Comparison of ENCODE assay signal across 27 cellular contexts in the genomic region with DNA sequence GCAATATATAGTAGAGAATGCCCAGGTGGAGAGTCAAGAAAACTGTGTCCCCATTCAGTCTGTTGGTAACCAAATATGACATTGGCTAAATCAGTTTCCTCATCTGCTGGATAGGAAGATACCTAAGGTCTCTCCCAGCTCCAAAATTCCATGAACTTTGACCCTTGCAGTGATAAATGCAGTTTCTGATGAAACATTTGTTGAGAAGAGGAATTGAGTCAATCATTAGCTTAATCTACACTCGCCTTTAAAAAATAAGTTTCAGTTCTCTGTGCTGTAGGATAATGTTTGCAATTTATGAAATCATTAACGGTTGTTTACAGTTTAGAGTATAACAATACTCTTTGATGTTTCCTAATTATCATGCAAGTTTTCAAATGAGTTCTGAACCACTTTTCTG. TPM values are rescaled to one million over a fixed set of nuclear protein-coding genes. Genes with fewer than 3 reads are reported as not detected.
DNase-seq lines count a peak whose midpoint lies in the region; ATAC-seq and TF ChIP-seq lines count a peak whose summit lies in the region.
"Had no signal": no experiment of that assay in that cellular context is flagged by ENCODE, and none has a peak within 500 bp of the region (broad histone marks: within the 10 kb centered on the region; RNA-seq: fewer than 3 reads in every experiment).

No MANE protein-coding gene starts in this region.

- no peaks in the 10 kb centered on the region for H3K36me3 ChIP-seq in OCI-LY3 (replicated peaks; ENCODE audit: low read depth, low read length)
- H3K36me3 ChIP-seq: BLaER1, esophagus muscularis mucosa, gastrocnemius medialis, MG63 had no signal

- 0 out of 2 replicates have a peak overlapping the region, but pooled peaks have one; percentile 22 for H3K4me3 ChIP-seq in OCI-LY3 (ENCODE audit: low read length)
- H3K4me3 ChIP-seq: BLaER1, body of pancreas, esophagus muscularis mucosa, gastrocnemius medialis, GM23338, MG63 had no signal

- no peak overlapping the region for H2AFZ ChIP-seq in OCI-LY3 (ENCODE audit: low read depth, low read length)
- H2AFZ ChIP-seq: GM23338 had no signal

- H3K4me2 ChIP-seq in OCI-LY3 (ENCODE audit: low read length) = peak overlapping the region; percentile 65
- H3K4me2 ChIP-seq: BLaER1, GM23338 had no signal

- peaks cover 13% of the 10 kb centered on the region for H3K4me1 ChIP-seq in OCI-LY3 (ENCODE audit: low read length)
- H3K4me1 ChIP-seq: BLaER1, body of pancreas, esophagus muscularis mucosa, gastrocnemius medialis had no signal

- H3K27ac ChIP-seq in OCI-LY3 (ENCODE audit: low read length) = no peak overlapping the region
- H3K27ac ChIP-seq: BLaER1, body of pancreas, esophagus muscularis mucosa, gastrocnemius medialis, VCaP had no signal

- no peaks in the 10 kb centered on the region for H4K20me1 ChIP-seq in OCI-LY3 (ENCODE audit: insufficient read depth, low read length)
- H4K20me1 ChIP-seq: BLaER1 had no signal

- DNase-seq in CD1c-positive myeloid dendritic cell (ENCODE audit: extremely low spot score) (peak; percentile 13), left cardiac atrium (no peak), NCI-H748 (lab: John Stamatoyannopoulos, UW; ENCODE audit: unreplicated experiment) (no peak), iPS-NIHi7 (ENCODE audit: extremely low spot score) (no peak), posterior vena cava (ENCODE audit: low spot score) (no peak)
- DNase-seq: 8988T; activated CD8-positive, alpha-beta memory T cell treated with anti-CD3 and anti-CD28 coated beads, Interleukin-2, amount 50 U/mL, for 48 hours; activated effector memory CD4-positive, alpha-beta T cell treated with Interleukin-2 at 50 U/mL for 16 hours; activated naive CD8-positive, alpha-beta T cell treated with anti-CD3 and anti-CD28 coated beads, Interleukin-2, amount 50 U/mL, for 24 hours; body of pancreas; effector CD8-positive, alpha-beta T cell; gastrocnemius medialis; mesendoderm; MG63; naive thymus-derived CD4-positive, alpha-beta T cell; NCI-H146; NCI-H2171 treated with DMSO at 0.1 percent for 48 hours; NCI-H748 treated with DMSO at 0.1 percent for 48 hours; substantia nigra had no signal

- no peaks in the 10 kb centered on the region for H3K79me2 ChIP-seq in OCI-LY3 (ENCODE audit: low read length)

- H3K9ac ChIP-seq in OCI-LY3 (ENCODE audit: low read length) = no peak overlapping the region
- H3K9ac ChIP-seq: BLaER1 had no signal

- TF ChIP-seq CTCF in OCI-LY3 (IDR thresholded peaks at IDR 0.05; ENCODE audit: low read depth, low read length) = no peak

- no peaks in the 10 kb centered on the region for H3K9me3 ChIP-seq in OCI-LY3 (ENCODE audit: insufficient read depth, low read length)
- H3K9me3 ChIP-seq: BLaER1, body of pancreas, esophagus muscularis mucosa, gastrocnemius medialis, MG63 had no signal

- ATAC-seq in GM19452 (IDR thresholded peaks at IDR 0.05; ENCODE audit: unreplicated experiment) (peak; percentile 80), HG03135 (IDR thresholded peaks at IDR 0.05; ENCODE audit: unreplicated experiment) (peak; percentile 74), left cardiac atrium (no peak)
- ATAC-seq: activated naive CD8-positive, alpha-beta T cell treated with anti-CD3 and anti-CD28 coated beads, Interleukin-2, amount 50 U/mL, for 24 hours; body of pancreas; gastrocnemius medialis; GM23338; naive thymus-derived CD4-positive, alpha-beta T cell; sciatic nerve had no signal

- intact Hi-C loops in left cardiac atrium (cut with DNase I) (no loop called here), posterior vena cava (cut with DNase I) (no loop called here)

- H3K27me3 ChIP-seq in OCI-LY3 (ENCODE audit: low read depth, low read length) = no peaks in the 10 kb centered on the region
- H3K27me3 ChIP-seq: BLaER1, body of pancreas, esophagus muscularis mucosa, gastrocnemius medialis, MG63 had no signal

RNA-seq across cellular contexts. Expression of a gene that starts 38.0 kb away (rescaled TPM):
- total RNA-seq in left cardiac atrium = 10 to 100 TPM; 14.6 to 20.4 TPM
- total RNA-seq in posterior vena cava = 10 to 100 TPM; 26.4 to 27.3 TPM

Comparison
In these comparisons a context has a peak if more than half of its experiments do, and no peak if none do; other contexts are left out.
1. ATAC-seq: peak in GM19452 (single experiment) and HG03135 (single experiment); none in left cardiac atrium (0 of 2).